20 cellular contexts compared by ENCODE assay signal in the genomic region with DNA sequence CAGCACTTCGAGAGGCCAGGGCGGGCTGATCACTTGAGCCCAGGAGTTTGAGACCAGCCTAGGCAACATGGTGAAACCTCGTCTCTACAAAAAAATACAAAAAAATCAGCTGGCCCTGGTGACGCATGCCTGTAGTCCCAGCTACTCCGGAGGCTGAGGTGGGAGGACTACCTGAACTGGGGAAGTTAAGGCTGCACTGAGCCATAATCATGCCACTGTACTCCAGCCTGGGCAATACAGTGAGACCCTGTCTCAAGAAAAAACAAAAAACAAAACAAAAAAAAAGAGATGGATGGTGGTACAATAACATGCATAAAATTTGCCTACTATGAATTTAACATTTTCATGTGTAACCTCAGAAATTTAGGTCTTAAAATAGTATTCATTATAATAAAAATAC. TPM values are rescaled to one million over a fixed set of nuclear protein-coding genes. Genes with fewer than 3 reads are reported as not detected.
DNase-seq lines count a peak whose midpoint lies in the region; ATAC-seq and TF ChIP-seq lines count a peak whose summit lies in the region.
"Had no signal": no experiment of that assay in that cellular context is flagged by ENCODE, and none has a peak within 500 bp of the region (broad histone marks: within the 10 kb centered on the region; RNA-seq: fewer than 3 reads in every experiment).

No MANE protein-coding gene starts in this region.

- peak overlapping the region; percentile 100 for H3K27ac Mint-ChIP-seq in activated CD8-positive, alpha-beta T cell treated with anti-CD3 and anti-CD28 coated beads for 36 hours
- no peak overlapping the region for H3K27ac Mint-ChIP-seq in activated CD8-positive, alpha-beta T cell treated with anti-CD3 and anti-CD28 coated beads, Interleukin-2, amount 10 ng/mL, durations not matched to agents 7 days and 5 days

- H3F3A ChIP-seq in DOHH2 (ENCODE audit: control insufficient read depth, insufficient read depth), result peaks cover 6% of the 10 kb centered on the region

- peaks cover 30% of the 10 kb centered on the region for H3K36me3 Mint-ChIP-seq in activated CD8-positive, alpha-beta T cell treated with anti-CD3 and anti-CD28 coated beads for 36 hours (ENCODE audit: low read depth)
- peaks cover 23% of the 10 kb centered on the region for H3K36me3 Mint-ChIP-seq in activated CD8-positive, alpha-beta T cell treated with anti-CD3 and anti-CD28 coated beads, Interleukin-2, amount 10 ng/mL, durations not matched to agents 7 days and 5 days (ENCODE audit: low read depth)

- peaks cover 58% of the 10 kb centered on the region for H3K79me2 ChIP-seq in DOHH2 (ENCODE audit: control insufficient read depth, low read length)

- no peaks in the 10 kb centered on the region for H3K9me3 ChIP-seq in DOHH2 (ENCODE audit: control insufficient read depth, insufficient read depth, low read length)
- no peaks in the 10 kb centered on the region for H3K9me3 ChIP-seq in iPS-20b (ENCODE audit: insufficient read depth, low read depth, low read length)
- no peaks in the 10 kb centered on the region for H3K9me3 ChIP-seq in colonic mucosa
- H3K9me3 ChIP-seq: left lung, testis had no signal

- peaks cover 46% of the 10 kb centered on the region for H3K36me3 ChIP-seq in DOHH2 (ENCODE audit: control insufficient read depth, low read length)
- H3K36me3 ChIP-seq in iPS-20b (ENCODE audit: insufficient read depth, low read depth, low read length), result no peaks in the 10 kb centered on the region
- no peaks in the 10 kb centered on the region for H3K36me3 ChIP-seq in colonic mucosa
- H3K36me3 ChIP-seq: left lung had no signal

- peaks cover 26% of the 10 kb centered on the region for H3K4me1 Mint-ChIP-seq in activated CD8-positive, alpha-beta T cell treated with anti-CD3 and anti-CD28 coated beads for 36 hours (ENCODE audit: low read depth)
- H3K4me1 Mint-ChIP-seq in activated CD8-positive, alpha-beta T cell treated with anti-CD3 and anti-CD28 coated beads, Interleukin-2, amount 10 ng/mL, durations not matched to agents 7 days and 5 days (ENCODE audit: low read depth), result peaks cover 24% of the 10 kb centered on the region

- no peak for TF ChIP-seq CTCF in activated CD8-positive, alpha-beta T cell treated with anti-CD3 and anti-CD28 coated beads for 36 hours (IDR thresholded peaks at IDR 0.05)
- TF ChIP-seq CTCF in DOHH2 (IDR thresholded peaks at IDR 0.05; ENCODE audit: low read depth, low read length, poor library complexity, severe bottlenecking), result no peak
- no peak for TF ChIP-seq CTCF in VCaP (conservative IDR thresholded peaks at IDR 0.05)
- TF ChIP-seq CTCF in colonic mucosa (IDR thresholded peaks at IDR 0.05), result no peak

- H3K27me3 Mint-ChIP-seq in activated CD8-positive, alpha-beta T cell treated with anti-CD3 and anti-CD28 coated beads for 36 hours, result no peaks in the 10 kb centered on the region
- H3K27me3 Mint-ChIP-seq in activated CD8-positive, alpha-beta T cell treated with anti-CD3 and anti-CD28 coated beads, Interleukin-2, amount 10 ng/mL, durations not matched to agents 7 days and 5 days (ENCODE audit: low read depth), result no peaks in the 10 kb centered on the region
- H3K27me3 Mint-ChIP-seq: effector memory CD8-positive, alpha-beta T cell had no signal

- no peaks in the 10 kb centered on the region for H3K9me2 ChIP-seq in DOHH2 (replicated peaks; ENCODE audit: control insufficient read depth, low read length)

- H3K4me2 ChIP-seq in DOHH2 (ENCODE audit: low read length), result peak overlapping the region; percentile 93

- H3K4me1 ChIP-seq in DOHH2 (ENCODE audit: control insufficient read depth, low read length) (peaks cover 27% of the 10 kb centered on the region), iPS-20b (ENCODE audit: insufficient read depth, low read length) (no peaks in the 10 kb centered on the region; the same call in 1 of the 2 replicates), colonic mucosa (peaks cover 16% of the 10 kb centered on the region)

- H3K27ac ChIP-seq in DOHH2 (ENCODE audit: low read depth, low read length) (no peak overlapping the region), VCaP (peak overlapping the region; percentile 96), iPS-20b (ENCODE audit: low read length) (no peak overlapping the region), colonic mucosa (no peak overlapping the region)
- H3K27ac ChIP-seq: testis had no signal

- H3K9ac ChIP-seq in iPS-20b (ENCODE audit: low read depth, low read length) (no peak overlapping the region), colonic mucosa (ENCODE audit: low read depth in 2 of 2, low read length in 2 of 2) (no peak overlapping the region)

- intact Hi-C loops in activated CD8-positive, alpha-beta T cell treated with anti-CD3 and anti-CD28 coated beads for 36 hours (cut with micrococcal nuclease), result loop anchor here (10.0 kb wide), 1 partner anchor 179 kb away; no protein-coding TSS in a partner anchor
- intact Hi-C loops in colonic mucosa (cut with DNase I), result loop anchor here (10.0 kb wide), 1 partner anchor 89 kb away; the partner anchor contains the start of gene RAB21
- intact Hi-C loops in posterior vena cava (cut with DNase I), result no loop called here

- H3K4me3 Mint-ChIP-seq in activated CD8-positive, alpha-beta T cell treated with anti-CD3 and anti-CD28 coated beads for 36 hours, result peak overlapping the region; percentile 100
- H3K4me3 Mint-ChIP-seq in activated CD8-positive, alpha-beta T cell treated with anti-CD3 and anti-CD28 coated beads, Interleukin-2, amount 10 ng/mL, durations not matched to agents 7 days and 5 days, result no peak overlapping the region

- H3K27me3 ChIP-seq in DOHH2 (ENCODE audit: control insufficient read depth, low read length) (no peaks in the 10 kb centered on the region), iPS-20b (ENCODE audit: insufficient read depth, low read length) (no peaks in the 10 kb centered on the region), colonic mucosa (no peaks in the 10 kb centered on the region)
- H3K27me3 ChIP-seq: left lung, testis had no signal

- H3K4me3 ChIP-seq in DOHH2 (ENCODE audit: low read length) (peak overlapping the region; percentile 99), iPS-20b (ENCODE audit: low read length) (peak overlapping the region; percentile 94; the same call in 1 of the 2 replicates), colonic mucosa (no peak overlapping the region)
- H3K4me3 ChIP-seq: testis had no signal

- ATAC-seq in activated CD8-positive, alpha-beta T cell treated with anti-CD3 and anti-CD28 coated beads for 36 hours, result no peak
- ATAC-seq in activated CD8-positive, alpha-beta T cell treated with anti-CD3 and anti-CD28 coated beads, Interleukin-2, amount 10 ng/mL, durations not matched to agents 7 days and 5 days, result no peak
- ATAC-seq: effector memory CD8-positive, alpha-beta T cell; left lung had no signal

- H4K20me1 ChIP-seq in DOHH2 (ENCODE audit: control insufficient read depth, insufficient read depth, low read depth, low read length), result peaks cover 14% of the 10 kb centered on the region

- CTCF ChIA-PET in activated CD8-positive, alpha-beta T cell treated with anti-CD3 and anti-CD28 coated beads for 36 hours (lab: Charles Lee), result interaction anchor here (1.3 kb wide), 1 partner anchor 18 kb away, joined by 3 read pairs; no protein-coding TSS in a partner anchor
- CTCF ChIA-PET in activated CD8-positive, alpha-beta T cell treated with anti-CD3 and anti-CD28 coated beads, Interleukin-2, amount 10 ng/mL, durations not matched to agents 7 days and 5 days (lab: Charles Lee), result interaction anchor here (0.7 to 4.2 kb wide), 3 partner anchors 9 to 80 kb away, joined by 3 to 32 read pairs (median 6); no protein-coding TSS in a partner anchor

- H3K9me3 Mint-ChIP-seq in activated CD8-positive, alpha-beta T cell treated with anti-CD3 and anti-CD28 coated beads for 36 hours, result peaks cover 5% of the 10 kb centered on the region
- H3K9me3 Mint-ChIP-seq in activated CD8-positive, alpha-beta T cell treated with anti-CD3 and anti-CD28 coated beads, Interleukin-2, amount 10 ng/mL, durations not matched to agents 7 days and 5 days (ENCODE audit: insufficient read depth), result no peaks in the 10 kb centered on the region
- H3K9me3 Mint-ChIP-seq: effector memory CD8-positive, alpha-beta T cell had no signal

- DNase-seq in activated CD8-positive, alpha-beta T cell treated with anti-CD3 and anti-CD28 coated beads for 36 hours, result no peak
- no peak for DNase-seq in activated CD8-positive, alpha-beta T cell treated with anti-CD3 and anti-CD28 coated beads, Interleukin-2, amount 10 ng/mL, durations not matched to agents 7 days and 5 days
- DNase-seq in colonic mucosa (no peak), cerebellar nuclear complex (lab: John Stamatoyannopoulos, UW) (no peak), posterior vena cava (ENCODE audit: low spot score) (no peak)
- DNase-seq: activated CD4-positive, alpha-beta T cell treated with anti-CD3 and anti-CD28 coated beads, Interleukin-2, amount 50 U/mL, for 4 hours; DMS 273 treated with DMSO at 0.1 percent for 48 hours; effector memory CD8-positive, alpha-beta T cell; GF-D8; HCEC 1CT; IMR-90; left lung; MV-4-11; NCI-H1694 treated with DMSO at 0.1 percent for 48 hours; NCI-H510A; stimulated activated CD8-positive, alpha-beta memory T cell treated with anti-CD3 and anti-CD28 coated beads, Interleukin-4, amount 100 ng/mL, for 48 hours; testis had no signal

- POLR2A ChIA-PET in activated CD8-positive, alpha-beta T cell treated with anti-CD3 and anti-CD28 coated beads for 36 hours (lab: Charles Lee), result interaction anchor here (1.2 to 4.2 kb wide), 3 partner anchors 12 to 20 kb away, joined by 3 to 32 read pairs (median 5); partner anchors contain the start of gene TMEM19
- POLR2A ChIA-PET in activated CD8-positive, alpha-beta T cell treated with anti-CD3 and anti-CD28 coated beads, Interleukin-2, amount 10 ng/mL, durations not matched to agents 7 days and 5 days (lab: Charles Lee), result interaction anchor here (0.6 to 1.9 kb wide), 2 partner anchors 19 to 96 kb away, joined by 4 read pairs; partner anchors contain the start of gene TMEM19

RNA-seq across cellular contexts. Expression of gene THAP2, which starts 2.2 kb away (rescaled TPM):
- 10 to 100 TPM; 10.8 to 12.2 TPM for total RNA-seq in activated CD8-positive, alpha-beta T cell treated with anti-CD3 and anti-CD28 coated beads for 36 hours
- 1 to 10 TPM; 3.5 to 5.2 TPM for total RNA-seq in activated CD8-positive, alpha-beta T cell treated with anti-CD3 and anti-CD28 coated beads, Interleukin-2, amount 10 ng/mL, durations not matched to agents 7 days and 5 days
- total RNA-seq in colonic mucosa (1 to 10 TPM; 3.8 to 6.0 TPM), posterior vena cava (1 to 10 TPM; 3.9 to 4.0 TPM)

RNA-seq across cellular contexts. Expression of gene ZFC3H1, which starts 2.6 kb away (rescaled TPM):
- total RNA-seq in activated CD8-positive, alpha-beta T cell treated with anti-CD3 and anti-CD28 coated beads for 36 hours, result 10 to 100 TPM; 47.1 to 58.4 TPM
- 10 to 100 TPM; 45.9 to 49.9 TPM for total RNA-seq in activated CD8-positive, alpha-beta T cell treated with anti-CD3 and anti-CD28 coated beads, Interleukin-2, amount 10 ng/mL, durations not matched to agents 7 days and 5 days
- total RNA-seq in colonic mucosa (10 to 100 TPM; 37.8 to 38.8 TPM), posterior vena cava (10 to 100 TPM; 47.2 to 47.9 TPM)

RNA-seq across cellular contexts. Expression of gene TMEM19, which starts 19.6 kb away (rescaled TPM):
- 10 to 100 TPM; 14.2 to 16.5 TPM for total RNA-seq in activated CD8-positive, alpha-beta T cell treated with anti-CD3 and anti-CD28 coated beads for 36 hours
- total RNA-seq in activated CD8-positive, alpha-beta T cell treated with anti-CD3 and anti-CD28 coated beads, Interleukin-2, amount 10 ng/mL, durations not matched to agents 7 days and 5 days, result 10 to 100 TPM; 22.1 to 23.9 TPM
- total RNA-seq in colonic mucosa (10 to 100 TPM; 37.7 to 39.2 TPM), posterior vena cava (10 to 100 TPM; 12.9 to 14.1 TPM)

Comparison
In these comparisons a context has a peak if more than half of its experiments do, and no peak if none do; other contexts are left out.
1. intact Hi-C loops: an anchor here in activated CD8-positive, alpha-beta T cell treated with anti-CD3 and anti-CD28 coated beads for 36 hours (10.0 kb wide) and colonic mucosa (10.0 kb wide); none called in posterior vena cava.